Comparison of ENCODE assay signal across 15 cellular contexts in genomic region chr16:83574388-83574787, GRCh38.
DNase-seq lines count a peak whose midpoint lies in the region; ATAC-seq and TF ChIP-seq lines count a peak whose summit lies in the region.
"Had no signal": no experiment of that assay in that cellular context is flagged by ENCODE, and none has a peak within 500 bp of the region (broad histone marks: within the 10 kb centered on the region; RNA-seq: fewer than 3 reads in every experiment).

No MANE protein-coding gene starts in this region.

- ATAC-seq in T-cell (replicated peaks in 1 of 4) (no peak), HG03442 (IDR thresholded peaks at IDR 0.05; ENCODE audit: unreplicated experiment) (no peak)
- ATAC-seq: activated T-cell treated with anti-CD3 and anti-CD28 coated beads, Interleukin-2, amount 50 U/mL, for 72 hours; natural killer cell had no signal

- H3K4me1 Mint-ChIP-seq in glutamatergic neuron (ENCODE audit: low read depth, unreplicated experiment), result peaks cover 23% of the 10 kb centered on the region
- H3K4me1 Mint-ChIP-seq in T-cell, result no peaks in the 10 kb centered on the region
- H3K4me1 Mint-ChIP-seq: natural killer cell had no signal

- H3K4me3 ChIP-seq in AG04449 (ENCODE audit: low read depth, low read length), result no peak overlapping the region
- H3K4me3 ChIP-seq: cardiac muscle cell, skin epidermis, uterus had no signal

- H3K27ac Mint-ChIP-seq in glutamatergic neuron (ENCODE audit: unreplicated experiment) (peak overlapping the region; percentile 16), T-cell (no peak overlapping the region)
- H3K27ac Mint-ChIP-seq: activated T-cell treated with anti-CD3 and anti-CD28 coated beads, Interleukin-2, amount 50 U/mL, for 72 hours; natural killer cell had no signal

- peak; percentile 90 for DNase-seq in AG04449 (ENCODE audit: low read depth, low spot score)
- DNase-seq in HCEC 1CT, result peak; percentile 82
- DNase-seq in amniotic epithelial cell (ENCODE audit: low read depth), result peak; percentile 21
- no peak for DNase-seq in glutamatergic neuron
- DNase-seq in NCI-H526 (lab: John Stamatoyannopoulos, UW), result no peak
- no peak for DNase-seq in T-cell
- DNase-seq in stimulated activated CD4-positive, alpha-beta T cell treated with anti-CD3 and anti-CD28 coated beads, Interleukin-2, amount 100 ng/mL, for 24 hours, result no peak
- DNase-seq: activated CD4-positive, alpha-beta T cell treated with anti-CD3 and anti-CD28 coated beads for 1 hour; activated T-cell treated with anti-CD3 and anti-CD28 coated beads, Interleukin-2, amount 50 U/mL, for 72 hours; natural killer cell; NCI-H748 treated with DMSO at 0.1 percent for 48 hours; uterus had no signal

- CTCF ChIA-PET in AG04449 (lab: Yijun Ruan, JAX), result interaction anchor here (0.8 kb wide), 1 partner anchor 10 kb away, joined by 3 read pairs; no protein-coding TSS in a partner anchor
- CTCF ChIA-PET in T-cell (lab: Charles Lee), result no interaction called here

- no peak for TF ChIP-seq CTCF in AG04449 (IDR thresholded peaks at IDR 0.05; ENCODE audit: insufficient read depth, low read length, missing control alignments)
- TF ChIP-seq CTCF in glutamatergic neuron (IDR thresholded peaks at IDR 0.05; ENCODE audit: partially characterized antibody, unreplicated experiment), result no peak

- H3K27me3 Mint-ChIP-seq in glutamatergic neuron (ENCODE audit: unreplicated experiment) (peaks cover 5% of the 10 kb centered on the region), T-cell (peaks cover 0 to 9% of the 10 kb centered on the region in 2 donors)

- POLR2A ChIA-PET in AG04449 (lab: Yijun Ruan, JAX) (no interaction called here), T-cell (lab: Charles Lee) (no interaction called here)

- peaks cover 5% of the 10 kb centered on the region for H3K9me3 Mint-ChIP-seq in glutamatergic neuron (ENCODE audit: unreplicated experiment)
- H3K9me3 Mint-ChIP-seq in T-cell, result peaks cover 4 to 8% (median 4%) of the 10 kb centered on the region in 3 donors
- H3K9me3 Mint-ChIP-seq: natural killer cell had no signal

- H3K36me3 Mint-ChIP-seq in glutamatergic neuron (ENCODE audit: unreplicated experiment), result peaks cover 10% of the 10 kb centered on the region
- no peaks in the 10 kb centered on the region for H3K36me3 Mint-ChIP-seq in T-cell
- H3K36me3 Mint-ChIP-seq: natural killer cell had no signal

- H3K4me3 Mint-ChIP-seq in glutamatergic neuron (ENCODE audit: unreplicated experiment), result no peak overlapping the region
- no peak overlapping the region for H3K4me3 Mint-ChIP-seq in T-cell
- H3K4me3 Mint-ChIP-seq: activated T-cell treated with anti-CD3 and anti-CD28 coated beads, Interleukin-2, amount 50 U/mL, for 72 hours; natural killer cell had no signal

Comparison
In these comparisons a context has a peak if more than half of its experiments do, and no peak if none do; other contexts are left out.
1. DNase-seq: peak in AG04449 (single experiment), HCEC 1CT (single experiment) and amniotic epithelial cell (single experiment); none in glutamatergic neuron (single experiment), NCI-H526 (0 of 2), T-cell (0 of 34) and stimulated activated CD4-positive, alpha-beta T cell treated with anti-CD3 and anti-CD28 coated beads, Interleukin-2, amount 100 ng/mL, for 24 hours (0 of 2).